ENCODE assay signal across 10 cellular contexts in the genomic region with DNA sequence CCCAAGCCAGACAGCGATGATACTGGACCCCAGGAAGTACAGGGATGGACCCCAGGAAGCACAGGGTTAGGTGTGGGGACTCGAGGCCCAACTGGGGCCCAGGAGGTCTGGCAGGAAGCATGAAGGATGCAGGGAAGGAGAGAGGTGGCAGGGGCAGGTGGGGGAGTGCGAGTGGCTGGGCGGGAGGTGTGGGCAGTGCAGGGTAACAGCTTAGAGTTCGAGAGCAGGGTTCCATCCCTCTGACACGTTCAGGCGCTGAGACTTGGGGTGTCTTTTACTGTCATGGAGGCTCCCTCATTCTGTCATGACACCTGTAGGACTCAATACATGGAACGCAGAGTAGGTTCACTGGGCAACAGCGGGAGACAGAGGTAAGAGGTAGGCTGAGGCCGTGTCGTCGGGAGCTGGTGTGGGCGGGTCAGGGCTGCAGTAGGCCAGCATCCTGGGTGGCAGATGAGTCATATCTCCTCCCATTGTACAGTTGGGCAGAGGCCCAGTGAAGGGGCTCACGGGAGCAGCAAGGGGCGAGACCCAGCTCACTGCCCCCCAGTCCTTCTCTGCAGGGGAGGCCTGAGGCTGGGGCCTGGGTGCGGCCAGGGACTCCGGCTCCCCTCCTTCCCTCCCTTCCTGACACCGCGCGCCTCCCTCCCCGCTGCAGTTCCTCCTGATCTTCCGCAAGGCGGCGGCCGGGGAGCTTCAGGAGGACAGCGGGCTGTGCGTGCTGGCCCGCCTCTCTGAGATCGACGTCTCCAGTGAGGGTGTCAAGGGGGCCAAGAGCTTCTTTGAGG. TPM values are rescaled to one million over a fixed set of nuclear protein-coding genes. Genes with fewer than 3 reads are reported as not detected.
A peak's percentile ranks its signal among the peaks of the same experiment; 100 is the strongest.
DNase-seq lines count a peak whose midpoint lies in the region; ATAC-seq, FAIRE-seq and TF ChIP-seq lines count a peak whose summit lies in the region.
"Had no signal": no experiment of that assay in that cellular context is flagged by ENCODE, and none has a peak within 500 bp of the region (broad histone marks: within the 10 kb centered on the region; RNA-seq: fewer than 3 reads in every experiment).

No MANE protein-coding gene starts in this region.

- H3K4me3 Mint-ChIP-seq in naive thymus-derived CD4-positive, alpha-beta T cell, result no peak overlapping the region

- peaks cover 93 to 100% (median 97%) of the 10 kb centered on the region in 11 experiments for H4K20me1 ChIP-seq in BLaER1 treated with 17β-estradiol and CSF1 and Interleukin-3, amounts not matched to agents 10 nM and 100 nM
- H4K20me1 ChIP-seq in PC-3 (ENCODE audit: low read length), result peaks cover 13% of the 10 kb centered on the region; the same call in 1 of the 2 replicates

- H3K9me3 ChIP-seq in BLaER1 treated with 17β-estradiol and CSF1 and Interleukin-3, amounts not matched to agents 10 nM and 100 nM (replicated peaks in 1 of 11), result no peaks in the 10 kb centered on the region
- H3K9me3 ChIP-seq in PC-3 (ENCODE audit: low read length) (no peaks in the 10 kb centered on the region), colonic mucosa (no peaks in the 10 kb centered on the region)
- H3K9me3 ChIP-seq in naive thymus-derived CD4-positive, alpha-beta T cell (ENCODE audit: control insufficient read depth in 2 of 3, low read length in 3 of 3), result no peaks in the 10 kb centered on the region
- H3K9me3 ChIP-seq: thoracic aorta had no signal

- peak overlapping the region in 5 of 9 donors; percentile 25 to 84 (median 53) for H3K27ac Mint-ChIP-seq in naive thymus-derived CD4-positive, alpha-beta T cell

- DNase-seq in PC-3, result peak; percentile 51
- peak; percentile 81 for DNase-seq in colonic mucosa
- no peak for DNase-seq in naive thymus-derived CD4-positive, alpha-beta T cell
- DNase-seq in H54 (ENCODE audit: insufficient read length, low spot score), result no peak

- no peak for TF ChIP-seq POLR2A in H54 (IDR thresholded peaks at IDR 0.05; ENCODE audit: low read depth, low read length)

- no peaks in the 10 kb centered on the region for H3K27me3 ChIP-seq in BLaER1 treated with 17β-estradiol and CSF1 and Interleukin-3, amounts not matched to agents 10 nM and 100 nM
- H3K27me3 ChIP-seq in PC-3 (ENCODE audit: low read length) (no peaks in the 10 kb centered on the region), colonic mucosa (no peaks in the 10 kb centered on the region)
- H3K27me3 ChIP-seq in naive thymus-derived CD4-positive, alpha-beta T cell (ENCODE audit: control insufficient read depth in 2 of 2, insufficient read depth in 2 of 2, low read length in 2 of 2), result no peaks in the 10 kb centered on the region

- no peaks in the 10 kb centered on the region for H3K9me2 ChIP-seq in PC-3 (replicated peaks; ENCODE audit: low read length)

- no peak for FAIRE-seq in H54 (lab: Jason Lieb, UNC)

- peaks cover 11 to 100% (median 67%) of the 10 kb centered on the region in 10 experiments; a peak in 19 of 20 replicates for H3K4me1 ChIP-seq in BLaER1 treated with 17β-estradiol and CSF1 and Interleukin-3, amounts not matched to agents 10 nM and 100 nM
- H3K4me1 ChIP-seq in PC-3 (ENCODE audit: insufficient read depth, low read length) (peaks cover 35% of the 10 kb centered on the region), colonic mucosa (peaks cover 30% of the 10 kb centered on the region)
- H3K4me1 ChIP-seq in naive thymus-derived CD4-positive, alpha-beta T cell (ENCODE audit: control insufficient read depth in 2 of 2, insufficient read depth in 2 of 2, low read length in 2 of 2), result no peaks in the 10 kb centered on the region

- no peak overlapping the region for H2AFZ ChIP-seq in PC-3 (ENCODE audit: low read length)

- no peaks in the 10 kb centered on the region for H3K27me3 Mint-ChIP-seq in naive thymus-derived CD4-positive, alpha-beta T cell

- TF ChIP-seq CTCF in PC-3 (conservative IDR thresholded peaks at IDR 0.05; ENCODE audit: low read depth, low read length), result no peak
- peak; percentile 41 for TF ChIP-seq CTCF in colonic mucosa (IDR thresholded peaks at IDR 0.05)

- ATAC-seq in PC-3 (peak; percentile 73), GM18868 (IDR thresholded peaks at IDR 0.05; ENCODE audit: unreplicated experiment) (no peak), GM18867 (IDR thresholded peaks at IDR 0.05; ENCODE audit: unreplicated experiment) (no peak), HG03097 (IDR thresholded peaks at IDR 0.05; ENCODE audit: low FRiP score, unreplicated experiment) (no peak)
- ATAC-seq in naive thymus-derived CD4-positive, alpha-beta T cell, result peak; percentile 6

- H3K27ac ChIP-seq in BLaER1 treated with 17β-estradiol and CSF1 and Interleukin-3, amounts not matched to agents 10 nM and 100 nM, result peak overlapping the region in 8 of 11 experiments; percentile 2 to 49 (median 20); a peak in 10 of 22 replicates
- H3K27ac ChIP-seq in PC-3 (ENCODE audit: low read length) (peak overlapping the region; percentile 25; the same call in 1 of the 2 replicates), colonic mucosa (peak overlapping the region; percentile 88)
- no peak overlapping the region for H3K27ac ChIP-seq in naive thymus-derived CD4-positive, alpha-beta T cell (ENCODE audit: low read depth, low read length)
- H3K27ac ChIP-seq: thoracic aorta had no signal

- peaks cover 32% of the 10 kb centered on the region for H3K79me2 ChIP-seq in PC-3 (ENCODE audit: low read length)

- no TSS peak for BruUV-seq in PC-3 (replicated peaks; lab: Mats Ljungman, UMichigan)

- CTCF ChIA-PET in PC-3 (lab: Charles Lee), result interaction anchor here (0.5 kb wide), 1 partner anchor 84 kb away, joined by 3 read pairs; no protein-coding TSS in a partner anchor
- CTCF ChIA-PET in naive thymus-derived CD4-positive, alpha-beta T cell (lab: Charles Lee), result interaction anchor here (5.4 kb wide), 1 partner anchor 103 kb away, joined by 27 read pairs; no protein-coding TSS in a partner anchor

- H3K4me3 ChIP-seq in BLaER1 treated with 17β-estradiol and CSF1 and Interleukin-3, amounts not matched to agents 10 nM and 100 nM, result peak overlapping the region in 1 of 10 experiments; percentile 15; a peak in 1 of 20 replicates
- H3K4me3 ChIP-seq in PC-3 (ENCODE audit: low read length), result no peak overlapping the region
- H3K4me3 ChIP-seq in colonic mucosa, result no peak overlapping the region
- H3K4me3 ChIP-seq in naive thymus-derived CD4-positive, alpha-beta T cell (ENCODE audit: low read length), result no peak overlapping the region
- H3K4me3 ChIP-seq: thoracic aorta had no signal

- H3K9ac ChIP-seq in BLaER1 treated with 17β-estradiol and CSF1 and Interleukin-3, amounts not matched to agents 10 nM and 100 nM, result peak overlapping the region in 7 of 11 experiments; percentile 13 to 62 (median 42); a peak in 10 of 22 replicates
- H3K9ac ChIP-seq in PC-3 (ENCODE audit: low read length) (no peak overlapping the region), colonic mucosa (ENCODE audit: low read depth in 2 of 2, low read length in 2 of 2) (peak overlapping the region; percentile 45 to 79)

- POLR2A ChIA-PET in PC-3 (lab: Charles Lee; ENCODE audit: unreplicated experiment), result no interaction called here
- POLR2A ChIA-PET in naive thymus-derived CD4-positive, alpha-beta T cell (lab: Charles Lee), result interaction anchor here (1.0 kb wide), 1 partner anchor 14 kb away, joined by 4 read pairs; no protein-coding TSS in a partner anchor

- peak overlapping the region in 6 of 11 experiments; percentile 29 to 99 (median 62); a peak in 11 of 22 replicates for H3K4me2 ChIP-seq in BLaER1 treated with 17β-estradiol and CSF1 and Interleukin-3, amounts not matched to agents 10 nM and 100 nM
- H3K4me2 ChIP-seq in PC-3 (ENCODE audit: low read length), result no peak overlapping the region

- intact Hi-C loops in PC-3 (cut with micrococcal nuclease) (no loop called here), colonic mucosa (cut with DNase I) (no loop called here)
- intact Hi-C loops in naive thymus-derived CD4-positive, alpha-beta T cell (cut with micrococcal nuclease), result no loop called here

- no peaks in the 10 kb centered on the region for H3F3A ChIP-seq in PC-3 (ENCODE audit: low read length, unreplicated experiment)

- peaks cover 0 to 9% (median 6%) of the 10 kb centered on the region in 5 donors for H3K36me3 Mint-ChIP-seq in naive thymus-derived CD4-positive, alpha-beta T cell

- H3K9me3 Mint-ChIP-seq in naive thymus-derived CD4-positive, alpha-beta T cell, result no peaks in the 10 kb centered on the region

- H3K36me3 ChIP-seq in BLaER1 treated with 17β-estradiol and CSF1 and Interleukin-3, amounts not matched to agents 10 nM and 100 nM, result peaks cover 84 to 99% (median 95%) of the 10 kb centered on the region in 11 experiments
- H3K36me3 ChIP-seq in PC-3 (ENCODE audit: low read depth, low read length) (peaks cover 25% of the 10 kb centered on the region), colonic mucosa (peaks cover 7% of the 10 kb centered on the region)
- H3K36me3 ChIP-seq in naive thymus-derived CD4-positive, alpha-beta T cell (ENCODE audit: control insufficient read depth in 2 of 3, insufficient read depth in 3 of 3, low read length in 3 of 3), result peaks cover 2 to 49% (median 6%) of the 10 kb centered on the region in 3 experiments

- H3K4me1 Mint-ChIP-seq in naive thymus-derived CD4-positive, alpha-beta T cell, result peaks cover 0 to 16% (median 0%) of the 10 kb centered on the region in 7 donors

RNA-seq across cellular contexts. Expression of gene CTRC, which starts 11.6 kb away (rescaled TPM):
- total RNA-seq in PC-3 (2014; rRNA removed), result 0.18 TPM in 1 of 2 replicates, not detected in the other
- 1 to 10 TPM in 1 of 2 donors, not detected in 1; 6.0 TPM for total RNA-seq in colonic mucosa
- 1 to 10 TPM in 2 of 5 experiments, under 1 TPM in 3; 0.12 to 3.0 (median 0.65) TPM for total RNA-seq in naive thymus-derived CD4-positive, alpha-beta T cell
- not detected for polyA plus RNA-seq in naive thymus-derived CD4-positive, alpha-beta T cell
- total RNA-seq: dermis microvascular lymphatic vessel endothelial cell had no signal

RNA-seq across cellular contexts. Expression of gene EFHD2, which starts 17.0 kb away (rescaled TPM):
- total RNA-seq in PC-3 (2014; rRNA removed) (192 and 271 TPM in 2 replicates), colonic mucosa (100 to 1,000 TPM; 160 to 191 TPM)
- total RNA-seq in naive thymus-derived CD4-positive, alpha-beta T cell, result 100 to 1,000 TPM in 1 of 5 experiments, 10 to 100 TPM in 4; 29.9 to 258 (median 82.6) TPM
- polyA plus RNA-seq in naive thymus-derived CD4-positive, alpha-beta T cell, result 10 to 100 TPM; 21.0 to 30.2 TPM

RNA-seq across cellular contexts. Expression of gene CELA2A, which starts 29.8 kb away (rescaled TPM):
- total RNA-seq in PC-3 (2014; rRNA removed) (not detected in 2 replicates), colonic mucosa (1 to 10 TPM in 1 of 2 donors, not detected in 1; 3.6 TPM)
- total RNA-seq in naive thymus-derived CD4-positive, alpha-beta T cell, result not detected
- not detected for polyA plus RNA-seq in naive thymus-derived CD4-positive, alpha-beta T cell
- total RNA-seq: dermis microvascular lymphatic vessel endothelial cell, thoracic aorta had no signal

RNA-seq across cellular contexts. Expression of gene CELA2B, which starts 49.2 kb away (rescaled TPM):
- total RNA-seq in PC-3 (2014; rRNA removed), result not detected in 2 replicates
- 1 to 10 TPM in 1 of 2 donors, not detected in 1; 1.1 TPM for total RNA-seq in colonic mucosa
- total RNA-seq in naive thymus-derived CD4-positive, alpha-beta T cell, result not detected
- not detected for polyA plus RNA-seq in naive thymus-derived CD4-positive, alpha-beta T cell
- total RNA-seq: dermis microvascular lymphatic vessel endothelial cell, thoracic aorta had no signal

Comparison
In these comparisons a context has a peak if more than half of its experiments do, and no peak if none do; other contexts are left out.
1. ATAC-seq: peak in PC-3 (single experiment) and naive thymus-derived CD4-positive, alpha-beta T cell (single experiment); none in GM18868 (single experiment), GM18867 (single experiment) and HG03097 (single experiment).
2. DNase-seq: peak in PC-3 (single experiment) and colonic mucosa (single experiment); none in naive thymus-derived CD4-positive, alpha-beta T cell (0 of 9) and H54 (single experiment).